12 cellular contexts compared by ENCODE assay signal in the genomic region with DNA sequence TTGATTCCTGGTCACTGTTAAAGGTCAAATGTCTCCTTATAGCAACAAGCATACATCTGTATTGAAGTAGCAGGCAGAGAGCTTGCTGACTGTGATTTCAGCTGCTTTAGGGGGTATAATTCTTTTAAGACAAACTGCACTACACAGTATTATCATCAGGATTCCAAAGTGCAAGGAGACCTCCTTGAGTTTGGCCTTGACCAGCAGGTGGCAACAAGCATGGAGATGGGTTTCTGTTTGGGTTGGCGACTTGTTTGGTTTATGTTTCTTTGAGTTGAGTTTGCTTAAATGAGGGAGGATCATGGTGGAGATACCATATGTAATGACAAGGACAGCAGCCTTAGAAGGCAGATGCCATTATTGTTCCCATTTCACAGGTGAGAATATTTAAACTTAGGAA.
DNase-seq lines count a peak whose midpoint lies in the region; FAIRE-seq and TF ChIP-seq lines count a peak whose summit lies in the region.
"Had no signal": no experiment of that assay in that cellular context is flagged by ENCODE, and none has a peak within 500 bp of the region (broad histone marks: within the 10 kb centered on the region; RNA-seq: fewer than 3 reads in every experiment).

No MANE protein-coding gene starts in this region.

- no peak overlapping the region for H3K27ac Mint-ChIP-seq in CD14-positive monocyte

- no peaks in the 10 kb centered on the region for H3K27me3 ChIP-seq in hepatocyte
- H3K27me3 ChIP-seq: suprapubic skin had no signal

- no peaks in the 10 kb centered on the region for H3K9me3 Mint-ChIP-seq in CD14-positive monocyte

- H4K20me1 ChIP-seq in hepatocyte (ENCODE audit: insufficient read depth, poor library complexity, severe bottlenecking), result no peaks in the 10 kb centered on the region

- intact Hi-C loops in CD14-positive monocyte (cut with micrococcal nuclease), result loop anchor here (5.0 to 10.0 kb wide), 3 partner anchors 174 to 686 kb away; no protein-coding TSS in a partner anchor

- peaks cover 0 to 2% (median 0%) of the 10 kb centered on the region in 3 donors for H3K27me3 Mint-ChIP-seq in CD14-positive monocyte (ENCODE audit: low read depth in 3 of 3)

- no peaks in the 10 kb centered on the region for H3K79me2 ChIP-seq in hepatocyte

- H3K4me3 ChIP-seq in hepatocyte, result no peak overlapping the region
- H3K4me3 ChIP-seq: suprapubic skin had no signal

- H2AFZ ChIP-seq in hepatocyte, result no peak overlapping the region

- H3K36me3 ChIP-seq in hepatocyte (replicated peaks; ENCODE audit: insufficient read depth, low read depth), result no peaks in the 10 kb centered on the region
- H3K36me3 ChIP-seq: suprapubic skin had no signal

- peaks cover 15% of the 10 kb centered on the region for H3K4me1 Mint-ChIP-seq in CD14-positive monocyte

- H3K27ac ChIP-seq in hepatocyte, result no peak overlapping the region
- H3K27ac ChIP-seq: suprapubic skin had no signal

- H3K9me3 ChIP-seq in hepatocyte (ENCODE audit: low read depth), result no peaks in the 10 kb centered on the region
- H3K9me3 ChIP-seq: suprapubic skin had no signal

- TF ChIP-seq CTCF in CD14-positive monocyte (IDR thresholded peaks at IDR 0.05) (peak; percentile 22), hepatocyte (IDR thresholded peaks at IDR 0.05; ENCODE audit: poor library complexity) (peak; percentile 23)

- no peaks in the 10 kb centered on the region for H3K36me3 Mint-ChIP-seq in CD14-positive monocyte

- 91% methylated on average over 1 of the region's 1 CpG for WGBS in hepatocyte (ENCODE audit: low lambda C conversion rate, missing lambda C conversion rate)

- H3K9me2 ChIP-seq in hepatocyte (replicated peaks; ENCODE audit: insufficient read depth), result no peaks in the 10 kb centered on the region

- no peak for TF ChIP-seq POLR2A in GM12891 (IDR thresholded peaks at IDR 0.05; ENCODE audit: low read depth, low read length)

- peak; percentile 13 for FAIRE-seq in GM12891 (lab: Jason Lieb, UNC)

- H3K4me2 ChIP-seq in hepatocyte, result no peak overlapping the region

- peaks cover 6% of the 10 kb centered on the region for H3K4me1 ChIP-seq in hepatocyte (ENCODE audit: insufficient read depth)

- no peak for DNase-seq in CD14-positive monocyte (ENCODE audit: low spot score)
- DNase-seq in GM12891 (ENCODE audit: insufficient read length, low spot score), result no peak
- DNase-seq in SHP77 (lab: John Stamatoyannopoulos, UW), result peak; percentile 14 to 31
- DNase-seq in hepatocyte (ENCODE audit: low spot score), result no peak
- no peak for DNase-seq in NCI-H524 (lab: John Stamatoyannopoulos, UW)
- DNase-seq in NCI-H1417 treated with DMSO at 0.1 percent for 48 hours (lab: John Stamatoyannopoulos, UW), result no peak
- no peak for DNase-seq in epidermal melanocyte (ENCODE audit: insufficient read length, low spot score)
- no peak for DNase-seq in stimulated activated CD4-positive, alpha-beta T cell treated with anti-CD3 and anti-CD28 coated beads, Interleukin-4, amount 100 ng/mL, for 4 hours
- DNase-seq: activated T-cell treated with anti-CD3 and anti-CD28 coated beads, Interleukin-2, amount 50 U/mL, for 1 hour; Calu3; effector CD8-positive, alpha-beta T cell had no signal

- H3K4me3 Mint-ChIP-seq in CD14-positive monocyte, result no peak overlapping the region

TF ChIP-seq in GM12891, 5 proteins besides CTCF, POLR2A, EP300 and RAD21:
- no peak for TF ChIP-seq PAX5 (IDR thresholded peaks at IDR 0.05; ENCODE audit: insufficient read depth, low read length, severe bottlenecking)
- no peak for TF ChIP-seq POU2F2 (IDR thresholded peaks at IDR 0.05; ENCODE audit: low read depth, low read length)
- TF ChIP-seq TAF1 (IDR thresholded peaks at IDR 0.05; ENCODE audit: low read depth, low read length), result no peak
- TF ChIP-seq SPI1 (IDR thresholded peaks at IDR 0.05; ENCODE audit: low read depth, low read length), result no peak
- TF ChIP-seq POLR2AphosphoS5 (IDR thresholded peaks at IDR 0.05; ENCODE audit: low read depth, low read length), result no peak

Comparison
In these comparisons a context has a peak if more than half of its experiments do, and no peak if none do; other contexts are left out.
1. DNase-seq: peak in SHP77 (2 of 2); none in CD14-positive monocyte (single experiment), GM12891 (single experiment), hepatocyte (single experiment), NCI-H524 (0 of 2), NCI-H1417 treated with DMSO at 0.1 percent for 48 hours (single experiment), epidermal melanocyte (single experiment) and stimulated activated CD4-positive, alpha-beta T cell treated with anti-CD3 and anti-CD28 coated beads, Interleukin-4, amount 100 ng/mL, for 4 hours (0 of 2).